ENCODE assay signal across 10 cellular contexts in the genomic region with DNA sequence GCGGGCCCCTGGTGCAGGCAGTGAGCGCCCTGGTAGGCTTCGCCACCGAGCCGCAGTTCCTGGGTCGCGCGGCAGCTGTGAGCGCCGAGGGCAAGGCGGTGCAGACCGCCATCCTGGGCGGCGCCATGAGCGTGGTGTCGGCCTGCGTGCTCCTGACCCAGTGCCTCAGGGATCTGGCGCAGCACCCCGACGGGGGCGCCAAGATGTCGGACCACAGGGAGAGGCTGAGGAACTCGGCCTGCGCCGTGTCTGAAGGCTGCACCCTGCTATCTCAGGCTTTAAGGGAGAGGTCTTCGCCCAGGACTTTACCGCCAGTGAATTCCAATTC. TPM values are rescaled to one million over a fixed set of nuclear protein-coding genes. Genes with fewer than 3 reads are reported as not detected.
DNase-seq lines count a peak whose midpoint lies in the region; ATAC-seq and TF ChIP-seq lines count a peak whose summit lies in the region.
"Had no signal": no experiment of that assay in that cellular context is flagged by ENCODE, and none has a peak within 500 bp of the region (broad histone marks: within the 10 kb centered on the region; RNA-seq: fewer than 3 reads in every experiment).

No MANE protein-coding gene starts in this region.

- peaks cover 14% of the 10 kb centered on the region; the same call in 1 of the 2 replicates for H3K4me1 ChIP-seq in HUES6 (ENCODE audit: control insufficient read depth, insufficient read depth, low read length)

- peaks cover 2% of the 10 kb centered on the region; the same call in 1 of the 2 replicates for H3K27me3 ChIP-seq in HUES6 (ENCODE audit: control insufficient read depth, insufficient read depth, low read length)

- no peaks in the 10 kb centered on the region for H3K27me3 Mint-ChIP-seq in naive thymus-derived CD8-positive, alpha-beta T cell

- no peak overlapping the region for H3K27ac ChIP-seq in HUES6 (ENCODE audit: low read depth, low read length)
- peak overlapping the region in 1 of 2 donors; percentile 96 for H3K27ac ChIP-seq in coronary artery

- H3K9me3 ChIP-seq in HUES6 (ENCODE audit: control insufficient read depth, insufficient read depth, low read depth, low read length), result no peaks in the 10 kb centered on the region

- DNase-seq in AG10803 (ENCODE audit: low read depth), result no peak
- DNase-seq in coronary artery (ENCODE audit: low spot score), result no peak
- no peak for DNase-seq in naive thymus-derived CD8-positive, alpha-beta T cell
- no peak for DNase-seq in DMS79 treated with DMSO at 0.1 percent for 48 hours (lab: John Stamatoyannopoulos, UW)
- no peak for DNase-seq in glomerular visceral epithelial cell (ENCODE audit: extremely low spot score)
- DNase-seq in activated effector memory CD4-positive, alpha-beta T cell treated with anti-CD3 and anti-CD28 coated beads, Interleukin-2, amount 50 U/mL, for 16 hours, result no peak
- no peak for DNase-seq in cerebellar nuclear complex (lab: John Stamatoyannopoulos, UW)
- DNase-seq: amygdala, NCI-H187 treated with DMSO at 0.1 percent for 48 hours had no signal

- H3K4me3 Mint-ChIP-seq in naive thymus-derived CD8-positive, alpha-beta T cell, result peak overlapping the region in 7 of 10 donors; percentile 8 to 83 (median 68)

- H3K27ac Mint-ChIP-seq in naive thymus-derived CD8-positive, alpha-beta T cell, result peak overlapping the region in 2 of 10 donors; percentile 71 to 77

- H3K9ac ChIP-seq in HUES6 (ENCODE audit: low read length), result no peak overlapping the region

- H3K9me3 Mint-ChIP-seq in naive thymus-derived CD8-positive, alpha-beta T cell, result peaks cover 0 to 2% (median 0%) of the 10 kb centered on the region in 9 donors

- peaks cover 25 to 68% (median 60%) of the 10 kb centered on the region in 4 donors for H3K4me1 Mint-ChIP-seq in naive thymus-derived CD8-positive, alpha-beta T cell

- H3K36me3 Mint-ChIP-seq in naive thymus-derived CD8-positive, alpha-beta T cell, result peaks cover 0 to 22% (median 6%) of the 10 kb centered on the region in 3 donors

- POLR2A ChIA-PET in naive thymus-derived CD8-positive, alpha-beta T cell (lab: Charles Lee), result interaction anchor here (1.5 to 3.4 kb wide), 2 partner anchors 13 to 24 kb away, joined by 5 to 58 read pairs; a partner anchor contains a TSS

- H3K4me3 ChIP-seq in AG10803 (ENCODE audit: low read length) (peak overlapping the region; percentile 86), HUES6 (ENCODE audit: low read depth, low read length) (peak overlapping the region; percentile 78; the same call in 1 of the 2 replicates), coronary artery (peak overlapping the region; percentile 83)

- ATAC-seq in naive thymus-derived CD8-positive, alpha-beta T cell, result no peak

- peaks cover 8% of the 10 kb centered on the region; the same call in 1 of the 2 replicates for H3K36me3 ChIP-seq in HUES6 (ENCODE audit: control insufficient read depth, insufficient read depth, low read length)

- TF ChIP-seq CTCF in AG10803 (conservative IDR thresholded peaks at IDR 0.05; ENCODE audit: low read length) (no peak), coronary artery (IDR thresholded peaks at IDR 0.05) (no peak)

RNA-seq across cellular contexts. Expression of a gene that starts 2.3 kb away (rescaled TPM):
- total RNA-seq in naive thymus-derived CD8-positive, alpha-beta T cell, result 10 to 100 TPM; 19.2 to 19.6 TPM
- 1 to 10 TPM; 2.2 to 2.9 (median 2.8) TPM for polyA plus RNA-seq in naive thymus-derived CD8-positive, alpha-beta T cell

RNA-seq across cellular contexts. Expression of a gene that starts 13.4 kb away (rescaled TPM):
- total RNA-seq in naive thymus-derived CD8-positive, alpha-beta T cell, result 10 to 100 TPM; 30.5 to 30.7 TPM
- polyA plus RNA-seq in naive thymus-derived CD8-positive, alpha-beta T cell, result 10 to 100 TPM; 21.3 to 30.7 (median 22.5) TPM
